8 cellular contexts compared by ENCODE assay signal in the genomic region with DNA sequence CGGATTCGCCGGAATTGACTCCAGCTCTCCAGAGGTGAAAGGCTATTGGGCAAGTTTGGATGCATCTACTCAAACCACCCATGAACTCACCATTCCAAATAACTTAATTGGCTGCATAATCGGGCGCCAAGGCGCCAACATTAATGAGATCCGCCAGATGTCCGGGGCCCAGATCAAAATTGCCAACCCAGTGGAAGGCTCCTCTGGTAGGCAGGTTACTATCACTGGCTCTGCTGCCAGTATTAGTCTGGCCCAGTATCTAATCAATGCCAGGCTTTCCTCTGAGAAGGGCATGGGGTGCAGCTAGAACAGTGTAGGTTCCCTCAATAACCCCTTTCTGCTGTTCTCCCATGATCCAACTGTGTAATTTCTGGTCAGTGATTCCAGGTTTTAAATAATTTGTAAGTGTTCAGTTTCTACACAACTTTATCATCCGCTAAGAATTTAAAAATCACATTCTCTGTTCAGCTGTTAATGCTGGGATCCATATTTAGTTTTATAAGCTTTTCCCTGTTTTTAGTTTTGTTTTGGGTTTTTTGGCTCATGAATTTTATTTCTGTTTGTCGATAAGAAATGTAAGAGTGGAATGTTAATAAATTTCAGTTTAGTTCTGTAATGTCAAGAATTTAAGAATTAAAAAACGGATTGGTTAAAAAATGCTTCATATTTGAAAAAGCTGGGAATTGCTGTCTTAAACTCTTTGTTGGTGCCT. TPM values are rescaled to one million over a fixed set of nuclear protein-coding genes. Genes with fewer than 3 reads are reported as not detected.
DNase-seq lines count a peak whose midpoint lies in the region; ATAC-seq and TF ChIP-seq lines count a peak whose summit lies in the region.

No MANE protein-coding gene starts in this region.

- H3K4me3 ChIP-seq in right atrium auricular region: peak overlapping the region; percentile 85 to 96
- peak overlapping the region; percentile 98 for H3K4me3 ChIP-seq in WERI-Rb-1 (ENCODE audit: low read depth, low read length)

- peaks cover 33% of the 10 kb centered on the region for H3K27me3 Mint-ChIP-seq in glutamatergic neuron (ENCODE audit: unreplicated experiment)
- H3K27me3 Mint-ChIP-seq in stimulated activated memory B cell treated with anti-CD40 and anti-IgM and Interleukin-4, amounts not matched to agents 10 μg/mL and 1 μg/mL and 100 μg/mL, for 72 hours: no peaks in the 10 kb centered on the region

- H3K36me3 Mint-ChIP-seq in glutamatergic neuron (ENCODE audit: unreplicated experiment): peaks cover 13% of the 10 kb centered on the region
- peaks cover 52% of the 10 kb centered on the region for H3K36me3 Mint-ChIP-seq in stimulated activated memory B cell treated with anti-CD40 and anti-IgM and Interleukin-4, amounts not matched to agents 10 μg/mL and 1 μg/mL and 100 μg/mL, for 72 hours

- peak overlapping the region; percentile 97 for H3K4me3 Mint-ChIP-seq in glutamatergic neuron (ENCODE audit: unreplicated experiment)
- peak overlapping the region; percentile 95 for H3K4me3 Mint-ChIP-seq in stimulated activated memory B cell treated with anti-CD40 and anti-IgM and Interleukin-4, amounts not matched to agents 10 μg/mL and 1 μg/mL and 100 μg/mL, for 72 hours

- peak overlapping the region; percentile 99 for H3K27ac Mint-ChIP-seq in glutamatergic neuron (ENCODE audit: unreplicated experiment)
- H3K27ac Mint-ChIP-seq in stimulated activated memory B cell treated with anti-CD40 and anti-IgM and Interleukin-4, amounts not matched to agents 10 μg/mL and 1 μg/mL and 100 μg/mL, for 72 hours: peak overlapping the region; percentile 97

- peaks cover 0 to 47% of the 10 kb centered on the region in 2 donors for H3K4me1 ChIP-seq in right atrium auricular region

- TF ChIP-seq CTCF in right atrium auricular region (IDR thresholded peaks at IDR 0.05) (no peak), WERI-Rb-1 (IDR thresholded peaks at IDR 0.05; ENCODE audit: low read depth, low read length) (no peak), glutamatergic neuron (IDR thresholded peaks at IDR 0.05; ENCODE audit: partially characterized antibody, unreplicated experiment) (no peak)

- H3K27me3 ChIP-seq in right atrium auricular region (no peaks in the 10 kb centered on the region), WERI-Rb-1 (ENCODE audit: insufficient read depth, low read depth, severe bottlenecking) (no peaks in the 10 kb centered on the region)

- no peak for DNase-seq in right atrium auricular region (ENCODE audit: low spot score)
- no peak for DNase-seq in left ventricle myocardium superior
- no peak for DNase-seq in WERI-Rb-1
- no peak for DNase-seq in glutamatergic neuron
- no peak for DNase-seq in activated CD8-positive, alpha-beta memory T cell treated with anti-CD3 and anti-CD28 coated beads, Interleukin-2, amount 50 U/mL, for 48 hours
- DNase-seq in SKM-1 (lab: John Stamatoyannopoulos, UW; ENCODE audit: unreplicated experiment): no peak
- DNase-seq in superior temporal gyrus (ENCODE audit: extremely low spot score): no peak

- peaks cover 17% of the 10 kb centered on the region for H3K4me1 Mint-ChIP-seq in glutamatergic neuron (ENCODE audit: low read depth, unreplicated experiment)
- peaks cover 64% of the 10 kb centered on the region for H3K4me1 Mint-ChIP-seq in stimulated activated memory B cell treated with anti-CD40 and anti-IgM and Interleukin-4, amounts not matched to agents 10 μg/mL and 1 μg/mL and 100 μg/mL, for 72 hours

- H3K9me3 Mint-ChIP-seq in glutamatergic neuron (ENCODE audit: unreplicated experiment): peaks cover 32% of the 10 kb centered on the region
- H3K9me3 Mint-ChIP-seq in stimulated activated memory B cell treated with anti-CD40 and anti-IgM and Interleukin-4, amounts not matched to agents 10 μg/mL and 1 μg/mL and 100 μg/mL, for 72 hours: peaks cover 3% of the 10 kb centered on the region

- intact Hi-C loops in left ventricle myocardium superior (cut with micrococcal nuclease): loop anchor here (5.0 kb wide), 1 partner anchor 54 kb away; no protein-coding TSS in a partner anchor

- H3K27ac ChIP-seq in right atrium auricular region (peak overlapping the region; percentile 96 to 100), WERI-Rb-1 (peak overlapping the region; percentile 100)

- H3K36me3 ChIP-seq in right atrium auricular region (peaks cover 9% of the 10 kb centered on the region), WERI-Rb-1 (peaks cover 41% of the 10 kb centered on the region)

- ATAC-seq in left ventricle myocardium superior: no peak
- no peak for ATAC-seq in stimulated activated memory B cell treated with anti-CD40 and anti-IgM and Interleukin-4, amounts not matched to agents 10 μg/mL and 1 μg/mL and 100 μg/mL, for 72 hours

- no peaks in the 10 kb centered on the region for H3K9me3 ChIP-seq in right atrium auricular region
- no peaks in the 10 kb centered on the region for H3K9me3 ChIP-seq in WERI-Rb-1 (ENCODE audit: severe bottlenecking)

RNA-seq across cellular contexts. Expression of a gene that starts 1.4 kb away (rescaled TPM):
- total RNA-seq in right atrium auricular region (100 to 1,000 TPM; 121 to 147 TPM), left ventricle myocardium superior (211 TPM), glutamatergic neuron (ENCODE audit: unreplicated experiment) (301 TPM)
